In the genomic region with DNA sequence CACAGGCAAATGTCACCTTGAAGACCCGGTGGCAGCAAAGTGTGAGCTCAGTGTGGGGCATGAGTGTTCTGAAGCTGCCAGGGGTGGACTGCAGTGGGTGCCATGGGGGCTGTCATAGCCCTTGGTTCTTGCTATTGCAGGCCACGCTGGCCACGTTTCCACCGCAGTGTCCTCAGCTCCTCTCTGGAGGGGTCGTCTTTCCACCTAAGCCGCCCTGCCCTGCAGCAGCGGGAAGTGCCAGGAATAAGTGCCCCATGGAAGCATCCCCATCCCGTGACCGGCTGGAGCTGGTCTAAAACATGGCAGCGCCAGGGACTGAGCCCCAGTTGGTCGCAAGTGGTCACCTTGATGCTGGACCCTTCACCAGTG, we compare ENCODE assay signal across 31 cellular contexts. TPM values are rescaled to one million over a fixed set of nuclear protein-coding genes. Genes with fewer than 3 reads are reported as not detected.
"Had no signal": no experiment of that assay in that cellular context is flagged by ENCODE, and none has a peak within 500 bp of the region (broad histone marks: within the 10 kb centered on the region; RNA-seq: fewer than 3 reads in every experiment).

No MANE protein-coding gene starts in this region.

- H3K27ac ChIP-seq: colonic mucosa, epithelial cell of prostate, gastrocnemius medialis, parathyroid adenoma, prostate gland, right atrium auricular region, sigmoid colon, suprapubic skin, thyroid gland had no signal

- H2AFZ ChIP-seq: parathyroid adenoma had no signal

- H3K9ac ChIP-seq: parathyroid adenoma had no signal

- H3K4me3 ChIP-seq: colonic mucosa, gastrocnemius medialis, prostate gland, right atrium auricular region, sigmoid colon, suprapubic skin, thyroid gland had no signal

- H3K27me3 ChIP-seq: colonic mucosa, right atrium auricular region, thyroid gland had no signal

- H3K9me3 ChIP-seq: colonic mucosa, gastrocnemius medialis, prostate gland, right atrium auricular region, sigmoid colon, suprapubic skin, thyroid gland had no signal

- H3K36me3 ChIP-seq: colonic mucosa, gastrocnemius medialis, prostate gland, right atrium auricular region, sigmoid colon, suprapubic skin, thyroid gland had no signal

- H3K4me1 ChIP-seq: colonic mucosa, gastrocnemius medialis, parathyroid adenoma, prostate gland, right atrium auricular region, sigmoid colon, suprapubic skin, thyroid gland had no signal

- DNase-seq: colonic mucosa; effector CD8-positive, alpha-beta T cell; endodermal cell; foreskin fibroblast; gastrocnemius medialis; head of caudate nucleus; mesendoderm; naive thymus-derived CD8-positive, alpha-beta T cell; nephron progenitor cell; occipital lobe; sigmoid colon; stimulated activated CD4-positive, alpha-beta T cell treated with anti-CD3 and anti-CD28 coated beads, Interleukin-4, amount 100 ng/mL, for 4 hours; stimulated activated naive CD8-positive, alpha-beta T cell treated with anti-CD3 and anti-CD28 coated beads, Interleukin-15, Interleukin-2, amounts not matched to agents 100 U/mL and 50 U/mL, for 24 hours; thyroid gland; trophoblast cell had no signal

- ATAC-seq: esophagus mucosa; gastrocnemius medialis; left lobe of liver; naive thymus-derived CD8-positive, alpha-beta T cell; stimulated activated memory B cell treated with anti-CD40 and anti-IgM and Interleukin-4, amounts not matched to agents 10 μg/mL and 1 μg/mL and 100 μg/mL, for 72 hours; stimulated activated naive CD8-positive, alpha-beta T cell treated with anti-CD3 and anti-CD28 coated beads, Interleukin-15, Interleukin-2, amounts not matched to agents 100 U/mL and 50 U/mL, for 24 hours had no signal

RNA-seq across cellular contexts. Expression of gene OBP2B, which starts 6.9 kb away (rescaled TPM):
- total RNA-seq: chondrocyte; colonic mucosa; endodermal cell; esophagus mucosa; gastrocnemius medialis; glomerular endothelial cell; left lobe of liver; liver; lung microvascular endothelial cell; myocyte; naive thymus-derived CD8-positive, alpha-beta T cell; occipital lobe; right atrium auricular region; sigmoid colon; skeletal muscle tissue; thyroid gland; urinary bladder had no signal
- polyA plus RNA-seq: keratinocyte; liver; naive thymus-derived CD8-positive, alpha-beta T cell; sigmoid colon; urinary bladder had no signal

RNA-seq across cellular contexts. Expression of gene GBGT1, which starts 38.4 kb away (rescaled TPM):
- polyA plus RNA-seq: naive thymus-derived CD8-positive, alpha-beta T cell had no signal
